In the genomic region with DNA sequence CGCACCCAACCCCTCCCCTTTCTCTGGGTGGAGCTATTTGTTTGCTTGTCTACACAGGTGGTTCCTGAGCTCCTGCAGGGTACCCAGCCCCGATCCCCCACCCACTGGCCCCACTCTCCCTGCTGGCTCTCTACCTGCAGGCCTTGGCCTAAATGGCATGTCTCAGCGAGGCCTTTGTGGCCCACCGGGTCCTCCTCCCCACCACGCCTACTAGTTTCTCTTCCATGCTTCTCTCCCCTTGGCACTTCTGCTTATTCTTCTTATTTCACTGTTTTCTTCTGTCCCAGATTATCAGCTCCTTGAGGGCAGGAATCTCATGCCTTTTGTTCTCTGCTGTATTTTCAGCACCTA, we compare ENCODE assay signal across 25 cellular contexts.
DNase-seq lines count a peak whose midpoint lies in the region; ATAC-seq, FAIRE-seq and TF ChIP-seq lines count a peak whose summit lies in the region.
"Had no signal": no experiment of that assay in that cellular context is flagged by ENCODE, and none has a peak within 500 bp of the region (broad histone marks: within the 10 kb centered on the region; RNA-seq: fewer than 3 reads in every experiment).

No MANE protein-coding gene starts in this region.

- peak; percentile 21 for DNase-seq in RWPE2 (ENCODE audit: low spot score)
- DNase-seq in coronary artery (ENCODE audit: low spot score), result peak; percentile 47
- DNase-seq in urothelium cell line (ENCODE audit: low spot score), result no peak
- no peak for DNase-seq in effector CD4-positive, alpha-beta T cell
- no peak for DNase-seq in cortex of kidney (lab: John Stamatoyannopoulos, UW)
- DNase-seq in NCI-H2171 (lab: John Stamatoyannopoulos, UW), result no peak
- DNase-seq: 8988T; ACHN; BE2C; C1 segment of cervical spinal cord; CD4-positive, alpha-beta memory T cell; CD4-positive, CD25-positive, alpha-beta regulatory T cell; CD8-positive, alpha-beta memory T cell; COR-L47; DMS 273 treated with DMSO at 0.1 percent for 48 hours; DMS153; DMS53; DND-41; EL; GDM1 had no signal

- FAIRE-seq in urothelium cell line (lab: Jason Lieb, UNC), result peak; percentile 63
- FAIRE-seq: A204.1, GM12878, GM12892, GM18507 had no signal

- H3K9me3 ChIP-seq in RWPE2 (ENCODE audit: severe bottlenecking), result no peaks in the 10 kb centered on the region
- H3K9me3 ChIP-seq: BE2C had no signal

- no peak for ATAC-seq in RWPE2 (ENCODE audit: low read depth)
- ATAC-seq: GM12878 had no signal

- H3K4me1 ChIP-seq in RWPE2 (ENCODE audit: insufficient read depth, poor library complexity, severe bottlenecking), result no peaks in the 10 kb centered on the region
- H3K4me1 ChIP-seq: BE2C, BLaER1 had no signal

- H3K27ac ChIP-seq in RWPE2 (ENCODE audit: poor library complexity, severe bottlenecking) (no peak overlapping the region), coronary artery (no peak overlapping the region)
- H3K27ac ChIP-seq: BLaER1 had no signal

- H3K27me3 ChIP-seq in RWPE2 (ENCODE audit: insufficient read depth, poor library complexity, severe bottlenecking), result no peaks in the 10 kb centered on the region
- H3K27me3 ChIP-seq: BE2C, BLaER1 had no signal

- H3K4me3 ChIP-seq in RWPE2 (ENCODE audit: severe bottlenecking), result no peak overlapping the region
- H3K4me3 ChIP-seq in coronary artery, result no peak overlapping the region
- H3K4me3 ChIP-seq: BLaER1, GM12878 had no signal

- H3K36me3 ChIP-seq in RWPE2 (ENCODE audit: low read depth), result no peaks in the 10 kb centered on the region
- H3K36me3 ChIP-seq: BE2C, BLaER1 had no signal

- TF ChIP-seq CTCF in RWPE2 (IDR thresholded peaks at IDR 0.05; ENCODE audit: poor library complexity, severe bottlenecking) (no peak), coronary artery (IDR thresholded peaks at IDR 0.05) (no peak)

Comparison
In these comparisons a context has a peak if more than half of its experiments do, and no peak if none do; other contexts are left out.
1. DNase-seq: peak in RWPE2 (single experiment) and coronary artery (single experiment); none in urothelium cell line (single experiment), effector CD4-positive, alpha-beta T cell (single experiment), cortex of kidney (single experiment) and NCI-H2171 (single experiment).